Comparison of ENCODE assay signal across 22 cellular contexts in genomic region chr3:171805687-171806086, GRCh38. TPM values are rescaled to one million over a fixed set of nuclear protein-coding genes. Genes with fewer than 3 reads are reported as not detected.
DNase-seq lines count a peak whose midpoint lies in the region; ATAC-seq, FAIRE-seq and TF ChIP-seq lines count a peak whose summit lies in the region.
"Had no signal": no experiment of that assay in that cellular context is flagged by ENCODE, and none has a peak within 500 bp of the region (broad histone marks: within the 10 kb centered on the region; RNA-seq: fewer than 3 reads in every experiment).

No MANE protein-coding gene starts in this region.

- H3K4me3 ChIP-seq in IMR-90 (ENCODE audit: insufficient read depth, low read depth, low read length) (no peak overlapping the region), GM12878 (no peak overlapping the region), hepatocyte (no peak overlapping the region), subcutaneous abdominal adipose tissue (ENCODE audit: low read depth in 1 of 5, low read length in 5 of 5) (no peak overlapping the region)
- H3K4me3 ChIP-seq: BLaER1 had no signal

- peak overlapping the region; percentile 88 for H3K18ac ChIP-seq in IMR-90 (ENCODE audit: low read depth, low read length)

- H3K27me3 ChIP-seq in IMR-90 (ENCODE audit: control insufficient read depth, insufficient read depth, low read length) = no peaks in the 10 kb centered on the region
- no peaks in the 10 kb centered on the region for H3K27me3 ChIP-seq in GM12878 (replicated peaks in 1 of 2; ENCODE audit: control insufficient read depth in 2 of 2, insufficient read depth in 2 of 2, low read length in 1 of 2)
- no peaks in the 10 kb centered on the region for H3K27me3 ChIP-seq in hepatocyte
- no peaks in the 10 kb centered on the region for H3K27me3 ChIP-seq in subcutaneous abdominal adipose tissue (ENCODE audit: control insufficient read depth in 5 of 5, insufficient read depth in 4 of 5, low read length in 5 of 5)
- H3K27me3 ChIP-seq: BLaER1 had no signal

- no peak for DNase-seq in IMR-90
- DNase-seq in GM12878 (ENCODE audit: low read depth, low spot score) = no peak
- DNase-seq in hepatocyte (ENCODE audit: low spot score) = no peak
- no peak for DNase-seq in activated T-helper 1 cell treated with anti-CD3 and anti-CD28 coated beads, Interleukin-12 subunit alpha, Interleukin-12 subunit beta, Interleukin-2, Interleukin-4 antibody, amounts not matched to agents 30 ng/mL and 10 ng/mL and 1 ng/mL, durations not matched to agents 14 hours and 24 hours and 36 hours (ENCODE audit: low spot score)
- DNase-seq: activated CD8-positive, alpha-beta memory T cell treated with anti-CD3 and anti-CD28 coated beads, Interleukin-2, amount 50 U/mL, for 4 hours; activated naive CD4-positive, alpha-beta T cell treated with Interleukin-2 at 50 U/mL for 16 hours; DMS153; glutamatergic neuron; Karpas-422; NCI-H2227 treated with DMSO at 0.1 percent for 48 hours; NK-92 treated with Interleukin-12 subunit alpha and Interleukin-12 subunit beta, amount 100 ng/mL, for 24 hours; nucleus accumbens; stimulated activated naive CD8-positive, alpha-beta T cell treated with anti-CD3 and anti-CD28 coated beads, Interleukin-15, Interleukin-2, amounts not matched to agents 100 U/mL and 50 U/mL, for 24 hours; T-helper 9 cell had no signal

- peak overlapping the region; percentile 75 for H2BK5ac ChIP-seq in IMR-90 (ENCODE audit: low read depth, low read length, poor library complexity, severe bottlenecking)

- peak overlapping the region; percentile 81; the same call in 2 of the 3 replicates for H2BK15ac ChIP-seq in IMR-90 (ENCODE audit: low read depth, low read length)

- no peak overlapping the region for H2AFZ ChIP-seq in IMR-90 (replicated peaks; ENCODE audit: low read length, poor library complexity)
- H2AFZ ChIP-seq in GM12878 (ENCODE audit: control insufficient read depth, low read depth, low read length) = no peak overlapping the region
- H2AFZ ChIP-seq in hepatocyte = no peak overlapping the region

- peak overlapping the region; percentile 40 for H4K5ac ChIP-seq in IMR-90 (ENCODE audit: low read depth, low read length)

- H4K91ac ChIP-seq in IMR-90 (ENCODE audit: insufficient read depth, low read depth, low read length) = peak overlapping the region; percentile 85

- in situ Hi-C loops in IMR-90 (cut with MboI; ENCODE audit: low sequenced_read_pairs) = no loop called here
- in situ Hi-C loops in GM12878 (cut with MboI) = no loop called here

- H3K27ac ChIP-seq in IMR-90 (ENCODE audit: insufficient read depth, low read length) (peak overlapping the region; percentile 64; the same call in 1 of the 2 replicates), GM12878 (ENCODE audit: control insufficient read depth, insufficient read depth) (no peak overlapping the region), hepatocyte (peak overlapping the region; percentile 77), subcutaneous abdominal adipose tissue (ENCODE audit: low read depth, low read length) (peak overlapping the region; percentile 69)
- H3K27ac ChIP-seq: BLaER1 had no signal

- ATAC-seq in IMR-90 (ENCODE audit: low read depth) (no peak), GM12878 (no peak), HG02981 (IDR thresholded peaks at IDR 0.05; ENCODE audit: unreplicated experiment) (no peak), HG03135 (IDR thresholded peaks at IDR 0.05; ENCODE audit: unreplicated experiment) (no peak), HG03432 (IDR thresholded peaks at IDR 0.05; ENCODE audit: unreplicated experiment) (no peak)
- ATAC-seq: stimulated activated naive CD8-positive, alpha-beta T cell treated with anti-CD3 and anti-CD28 coated beads, Interleukin-15, Interleukin-2, amounts not matched to agents 100 U/mL and 50 U/mL, for 24 hours had no signal

- no peaks in the 10 kb centered on the region for H3K9me3 Mint-ChIP-seq in activated T-helper 1 cell treated with anti-CD3 and anti-CD28 coated beads, Interleukin-12 subunit alpha, Interleukin-12 subunit beta, Interleukin-2, Interleukin-4 antibody, amounts not matched to agents 30 ng/mL and 10 ng/mL and 1 ng/mL, durations not matched to agents 14 hours and 24 hours and 36 hours
- H3K9me3 Mint-ChIP-seq: mesothelial cell of epicardium had no signal

- H3K9me3 ChIP-seq in IMR-90 (ENCODE audit: control insufficient read depth, insufficient read depth, low read length) (no peaks in the 10 kb centered on the region), GM12878 (replicated peaks; ENCODE audit: control insufficient read depth, insufficient read depth, low read length) (no peaks in the 10 kb centered on the region), hepatocyte (ENCODE audit: low read depth) (no peaks in the 10 kb centered on the region), subcutaneous abdominal adipose tissue (ENCODE audit: control insufficient read depth in 5 of 5, low read length in 5 of 5) (no peaks in the 10 kb centered on the region)
- H3K9me3 ChIP-seq: BLaER1 had no signal

- TF ChIP-seq CTCF in IMR-90 (conservative IDR thresholded peaks at IDR 0.05; ENCODE audit: low read depth, low read length) = no peak
- no peak for TF ChIP-seq CTCF in GM12878 (IDR thresholded peaks at IDR 0.05 in 2 of 3, conservative IDR thresholded peaks at IDR 0.05 in 1 of 3; ENCODE audit: control insufficient read depth in 2 of 3, extremely low read depth in 1 of 3, insufficient read depth in 1 of 3, low read depth in 3 of 3, low read length in 3 of 3)
- no peak for TF ChIP-seq CTCF in hepatocyte (IDR thresholded peaks at IDR 0.05; ENCODE audit: poor library complexity)

- H3K36me3 ChIP-seq in IMR-90 (ENCODE audit: control insufficient read depth, insufficient read depth, low read length) = no peaks in the 10 kb centered on the region; the same call in 1 of the 2 replicates
- no peaks in the 10 kb centered on the region for H3K36me3 ChIP-seq in GM12878 (ENCODE audit: control insufficient read depth in 2 of 2, insufficient read depth in 2 of 2, low read length in 1 of 2)
- H3K36me3 ChIP-seq in hepatocyte (replicated peaks; ENCODE audit: insufficient read depth, low read depth) = no peaks in the 10 kb centered on the region
- H3K36me3 ChIP-seq in subcutaneous abdominal adipose tissue (ENCODE audit: control insufficient read depth in 5 of 5, insufficient read depth in 5 of 5, low read length in 5 of 5) = no peaks in the 10 kb centered on the region
- H3K36me3 ChIP-seq: BLaER1 had no signal

- intact Hi-C loops in IMR-90 (cut with micrococcal nuclease) (no loop called here), GM12878 (cut with micrococcal nuclease; ENCODE audit: unreplicated experiment) (loop anchor here (5.0 to 10.0 kb wide), 3 partner anchors 341 to 1448 kb away; partner anchors contain the start of genes SKIL and TNIK)
- intact Hi-C loops in activated T-helper 1 cell treated with anti-CD3 and anti-CD28 coated beads, Interleukin-12 subunit alpha, Interleukin-12 subunit beta, Interleukin-2, Interleukin-4 antibody, amounts not matched to agents 30 ng/mL and 10 ng/mL and 1 ng/mL, durations not matched to agents 14 hours and 24 hours and 36 hours (cut with micrococcal nuclease) = no loop called here

- no peaks in the 10 kb centered on the region; the same call in 1 of the 2 replicates for H4K20me1 ChIP-seq in IMR-90 (ENCODE audit: insufficient read depth, low read length)
- no peaks in the 10 kb centered on the region for H4K20me1 ChIP-seq in GM12878 (ENCODE audit: control insufficient read depth, insufficient read depth)
- H4K20me1 ChIP-seq in hepatocyte (ENCODE audit: insufficient read depth, poor library complexity, severe bottlenecking) = no peaks in the 10 kb centered on the region
- H4K20me1 ChIP-seq: BLaER1 had no signal

- 0 out of 2 replicates have a peak overlapping the region, but pooled peaks have one; percentile 50 for H3K14ac ChIP-seq in IMR-90 (replicated peaks; ENCODE audit: low read depth, low read length)

- peaks cover 32% of the 10 kb centered on the region for H3K27me3 Mint-ChIP-seq in activated T-helper 1 cell treated with anti-CD3 and anti-CD28 coated beads, Interleukin-12 subunit alpha, Interleukin-12 subunit beta, Interleukin-2, Interleukin-4 antibody, amounts not matched to agents 30 ng/mL and 10 ng/mL and 1 ng/mL, durations not matched to agents 14 hours and 24 hours and 36 hours (ENCODE audit: insufficient read depth)

- H3K56ac ChIP-seq in IMR-90 (ENCODE audit: extremely low read depth, insufficient read depth, low read length) = no peak overlapping the region

- no peak for TF ChIP-seq EP300 in GM12878 (IDR thresholded peaks at IDR 0.05; ENCODE audit: borderline replicate concordance in 1 of 2, control insufficient read depth in 1 of 2, low read depth in 2 of 2, low read length in 2 of 2)

- H4K8ac ChIP-seq in IMR-90 (ENCODE audit: low read depth in 2 of 2, low read length in 2 of 2) = peak overlapping the region in 1 of 2 experiments; percentile 78; a peak in 2 of 4 replicates

- H3K4me2 ChIP-seq in IMR-90 (ENCODE audit: low read depth, low read length) = peak overlapping the region; percentile 8; the same call in 1 of the 2 replicates
- H3K4me2 ChIP-seq in GM12878 (ENCODE audit: control insufficient read depth, insufficient read depth) = no peak overlapping the region
- peak overlapping the region; percentile 58 for H3K4me2 ChIP-seq in hepatocyte
- H3K4me2 ChIP-seq: BLaER1 had no signal

- dilution Hi-C loops in IMR-90 (cut with HindIII; ENCODE audit: low sequenced_read_pairs, unreplicated experiment) = no loop called here

- peaks cover 9% of the 10 kb centered on the region for H3K9me1 ChIP-seq in IMR-90 (ENCODE audit: insufficient read depth, low read length)

- RAD21 ChIA-PET in GM12878 (lab: Charles Lee; ENCODE audit: unreplicated experiment) = interaction anchor here (1.0 to 8.5 kb wide), 8 partner anchors 9 to 33 kb away, joined by 5 to 117 read pairs (median 22); no protein-coding TSS in a partner anchor

- POLR2A ChIA-PET in IMR-90 (lab: Charles Lee; ENCODE audit: unreplicated experiment) (no interaction called here), GM12878 (lab: Charles Lee) (interaction anchor here (1.3 to 7.2 kb wide), 7 partner anchors 9 to 24 kb away, joined by 3 to 53 read pairs (median 12); no protein-coding TSS in a partner anchor)

- peaks cover 9% of the 10 kb centered on the region for H3K4me1 Mint-ChIP-seq in activated T-helper 1 cell treated with anti-CD3 and anti-CD28 coated beads, Interleukin-12 subunit alpha, Interleukin-12 subunit beta, Interleukin-2, Interleukin-4 antibody, amounts not matched to agents 30 ng/mL and 10 ng/mL and 1 ng/mL, durations not matched to agents 14 hours and 24 hours and 36 hours (ENCODE audit: low read depth)

- H3K79me1 ChIP-seq in IMR-90 (ENCODE audit: low read depth in 1 of 2, low read length in 2 of 2) = peaks cover 24 to 45% of the 10 kb centered on the region in 2 experiments

- peak overlapping the region; percentile 87 for H2BK120ac ChIP-seq in IMR-90 (ENCODE audit: low read depth, low read length)

- no peak overlapping the region for H3K9ac ChIP-seq in IMR-90 (ENCODE audit: low read depth, low read length)
- H3K9ac ChIP-seq in GM12878 (ENCODE audit: control insufficient read depth, insufficient read depth, low read length) = no peak overlapping the region
- no peak overlapping the region for H3K9ac ChIP-seq in subcutaneous abdominal adipose tissue (ENCODE audit: low read length in 5 of 5)
- H3K9ac ChIP-seq: BLaER1 had no signal

- peak overlapping the region; percentile 75 for H3K23ac ChIP-seq in IMR-90 (ENCODE audit: low read depth, low read length)

- FAIRE-seq in GM12878 (lab: Jason Lieb, UNC) = no peak
- FAIRE-seq: islet of Langerhans had no signal

- BruUV-seq in IMR-90 (replicated peaks; lab: Mats Ljungman, UMichigan) = no TSS peak
- BruUV-seq in GM12878 (replicated peaks; lab: Mats Ljungman, UMichigan) = no TSS peak

- SMC1A ChIA-PET in GM12878 (lab: Charles Lee; ENCODE audit: uncharacterized antibody, unreplicated experiment) = interaction anchor here (0.7 to 7.3 kb wide), 12 partner anchors 10 to 296 kb away, joined by 3 to 151 read pairs (median 12); no protein-coding TSS in a partner anchor

- peak overlapping the region; percentile 94 for H3K4ac ChIP-seq in IMR-90 (ENCODE audit: low read depth, low read length)

- TF ChIP-seq POLR2A in IMR-90 (IDR thresholded peaks at IDR 0.05; ENCODE audit: low read depth, low read length) (no peak), GM12878 (IDR thresholded peaks at IDR 0.05; ENCODE audit: low read depth, low read length) (no peak)

- no peak overlapping the region for H3K4me3 Mint-ChIP-seq in activated T-helper 1 cell treated with anti-CD3 and anti-CD28 coated beads, Interleukin-12 subunit alpha, Interleukin-12 subunit beta, Interleukin-2, Interleukin-4 antibody, amounts not matched to agents 30 ng/mL and 10 ng/mL and 1 ng/mL, durations not matched to agents 14 hours and 24 hours and 36 hours
- H3K4me3 Mint-ChIP-seq: mesothelial cell of epicardium had no signal

- no CpG with 5 or more reads among the region's 3 CpGs for WGBS in IMR-90 (ENCODE audit: extremely low coverage in 2 of 2, insufficient read length in 1 of 2), 2 experiments
- WGBS in GM12878 (ENCODE audit: insufficient coverage, insufficient replicate concordance, low lambda C conversion rate, missing lambda C conversion rate) = 3% methylated on average over 3 of the region's 3 CpGs
- WGBS in hepatocyte (ENCODE audit: low lambda C conversion rate, missing lambda C conversion rate) = 57% methylated on average over 3 of the region's 3 CpGs

- H2AK9ac ChIP-seq in IMR-90 (replicated peaks; ENCODE audit: low read depth, low read length, poor library complexity) = no peak overlapping the region

- H3K4me1 ChIP-seq in IMR-90 (ENCODE audit: control insufficient read depth, insufficient read depth, low read length) = peaks cover 25% of the 10 kb centered on the region
- H3K4me1 ChIP-seq in GM12878 (ENCODE audit: control insufficient read depth, insufficient read depth, low read length) = peaks cover 8% of the 10 kb centered on the region; the same call in 1 of the 2 replicates
- H3K4me1 ChIP-seq in hepatocyte (ENCODE audit: insufficient read depth) = peaks cover 36% of the 10 kb centered on the region
- peaks cover 0 to 65% (median 52%) of the 10 kb centered on the region in 5 donors for H3K4me1 ChIP-seq in subcutaneous abdominal adipose tissue (ENCODE audit: control insufficient read depth in 5 of 5, insufficient read depth in 5 of 5, low read length in 5 of 5)

- CTCF ChIA-PET in IMR-90 (lab: Yijun Ruan, JAX) (interaction anchor here (1.2 to 2.2 kb wide), 2 partner anchors 24 to 28 kb away, joined by 3 to 6 read pairs; no protein-coding TSS in a partner anchor), GM12878 (lab: Yijun Ruan, JAX) (interaction anchor here (0.7 to 6.9 kb wide), 7 partner anchors 9 to 30 kb away, joined by 3 to 76 read pairs (median 5); no protein-coding TSS in a partner anchor)

- H2AK5ac ChIP-seq in IMR-90 (ENCODE audit: low read depth, low read length) = peak overlapping the region; percentile 91

- no peak for TF ChIP-seq RAD21 in IMR-90 (IDR thresholded peaks at IDR 0.05; ENCODE audit: low read length)
- no peak for TF ChIP-seq RAD21 in GM12878 (IDR thresholded peaks at IDR 0.05; ENCODE audit: insufficient read depth, low read depth, low read length)

- no peak overlapping the region for H3K27ac Mint-ChIP-seq in activated T-helper 1 cell treated with anti-CD3 and anti-CD28 coated beads, Interleukin-12 subunit alpha, Interleukin-12 subunit beta, Interleukin-2, Interleukin-4 antibody, amounts not matched to agents 30 ng/mL and 10 ng/mL and 1 ng/mL, durations not matched to agents 14 hours and 24 hours and 36 hours

- peaks cover 5% of the 10 kb centered on the region for H3K36me3 Mint-ChIP-seq in activated T-helper 1 cell treated with anti-CD3 and anti-CD28 coated beads, Interleukin-12 subunit alpha, Interleukin-12 subunit beta, Interleukin-2, Interleukin-4 antibody, amounts not matched to agents 30 ng/mL and 10 ng/mL and 1 ng/mL, durations not matched to agents 14 hours and 24 hours and 36 hours (ENCODE audit: low read depth)
- H3K36me3 Mint-ChIP-seq: mesothelial cell of epicardium had no signal

- H2BK20ac ChIP-seq in IMR-90 (ENCODE audit: low read depth, low read length) = peak overlapping the region; percentile 88

- H3K79me2 ChIP-seq in GM12878 (ENCODE audit: control insufficient read depth, insufficient read depth, low read length) (peaks cover 11% of the 10 kb centered on the region), hepatocyte (peaks cover 60% of the 10 kb centered on the region)

- H3K9me2 ChIP-seq in hepatocyte (replicated peaks; ENCODE audit: insufficient read depth) = no peaks in the 10 kb centered on the region

RNA-seq across cellular contexts. Expression of gene PLD1, which starts 4.6 kb away (rescaled TPM):
- total RNA-seq in IMR-90 (2012; rRNA removed) = 9.2 and 9.7 TPM in 2 replicates
- polyA plus RNA-seq in IMR-90 (2012; rRNA removed) = 2.6 and 3.3 TPM in 2 replicates
- 1.3 and 1.5 TPM in 2 replicates for polyA plus RNA-seq in IMR-90 (2012; cell fraction: cytosol; rRNA removed)
- polyA plus RNA-seq in IMR-90 (2012; cell fraction: nucleus; rRNA removed; ENCODE audit: low replicate concordance) = 2.7 and 23.1 TPM in 2 replicates
- 526 and 546 TPM in 2 replicates for total RNA-seq in GM12878 (2013; cell fraction: nucleolus; rRNA removed)
- 3.2 and 4.4 TPM in 2 replicates for total RNA-seq in GM12878 (2014; rRNA removed)
- total RNA-seq in GM12878 (2014; rRNA removed; fragmentation: Illumina TruSeq; extraction: Trizol) = 3.8 and 5.1 TPM in 2 replicates
- total RNA-seq in GM12878 (2021) = 7.5 and 7.8 TPM in 2 replicates
- 2.0 TPM for polyA plus RNA-seq in GM12878 (2011; ENCODE audit: low read depth)
- polyA plus RNA-seq in GM12878 (2011; rRNA removed) = 108 and 130 TPM in 2 replicates
- polyA plus RNA-seq in GM12878 (2011; cell fraction: cytosol; rRNA removed) = 53.4 and 59.3 TPM in 2 replicates
- polyA plus RNA-seq in GM12878 (2011; cell fraction: nucleus; rRNA removed) = 108 and 131 TPM in 2 replicates
- 1.2 and 2.7 TPM in 2 replicates for polyA plus RNA-seq in GM12878 (2012)
- 3.4 and 6.5 TPM in 2 replicates for polyA plus RNA-seq in GM12878 (2014; fragmentation: Illumina TruSeq; extraction: Trizol)
- 1 to 10 TPM; 3.1 to 3.4 TPM for polyA plus RNA-seq in GM12878 (2014; fragmentation: Nextera tagmentation; extraction: Ambion mirVana)
- 2.4 and 2.9 TPM in 2 replicates for polyA plus RNA-seq in GM12878 (2014; rRNA removed)
- polyA plus RNA-seq in GM12878 (2016; fragmentation: Nextera tagmentation; extraction: Ambion mirVana) = 1 to 10 TPM; 4.3 to 5.8 TPM
- 228 and 285 TPM in 2 replicates for polyA minus RNA-seq in GM12878 (2011; rRNA and poly(A)+ RNA removed)
- polyA minus RNA-seq in GM12878 (2011; cell fraction: cytosol; rRNA and poly(A)+ RNA removed) = 42.9 and 75.5 TPM in 2 replicates
- polyA minus RNA-seq in GM12878 (2011; cell fraction: nucleus; rRNA and poly(A)+ RNA removed) = 205 and 292 TPM in 2 replicates
- 63.3 and 71.1 TPM in 2 replicates for total RNA-seq in hepatocyte
- polyA plus RNA-seq in hepatocyte = 29.4 and 42.1 TPM in 2 replicates
- 0.15 and 0.29 TPM in 2 replicates for total RNA-seq in activated T-helper 1 cell treated with anti-CD3 and anti-CD28 coated beads, Interleukin-12 subunit alpha, Interleukin-12 subunit beta, Interleukin-2, Interleukin-4 antibody, amounts not matched to agents 30 ng/mL and 10 ng/mL and 1 ng/mL, durations not matched to agents 14 hours and 24 hours and 36 hours

RNA-seq across cellular contexts. Expression of gene TMEM212, which starts 37.5 kb away (rescaled TPM):
- total RNA-seq in IMR-90 (2012; rRNA removed) = not detected in 2 replicates
- polyA plus RNA-seq in IMR-90 (2012; rRNA removed) = not detected in 2 replicates
- not detected in 2 replicates for polyA plus RNA-seq in IMR-90 (2012; cell fraction: cytosol; rRNA removed)
- not detected in 2 replicates for polyA plus RNA-seq in IMR-90 (2012; cell fraction: nucleus; rRNA removed; ENCODE audit: low replicate concordance)
- total RNA-seq in GM12878 (2013; cell fraction: nucleolus; rRNA removed) = not detected in 2 replicates
- not detected in 2 replicates for total RNA-seq in GM12878 (2014; rRNA removed)
- not detected in 2 replicates for total RNA-seq in GM12878 (2014; rRNA removed; fragmentation: Illumina TruSeq; extraction: Trizol)
- total RNA-seq in GM12878 (2021) = not detected in 2 replicates
- not detected for polyA plus RNA-seq in GM12878 (2011; ENCODE audit: low read depth)
- polyA plus RNA-seq in GM12878 (2011; rRNA removed) = 0.35 TPM in 1 of 2 replicates, not detected in the other
- polyA plus RNA-seq in GM12878 (2011; cell fraction: cytosol; rRNA removed) = not detected in 2 replicates
- not detected in 2 replicates for polyA plus RNA-seq in GM12878 (2011; cell fraction: nucleus; rRNA removed)
- not detected in 2 replicates for polyA plus RNA-seq in GM12878 (2012)
- not detected in 2 replicates for polyA plus RNA-seq in GM12878 (2014; fragmentation: Illumina TruSeq; extraction: Trizol)
- polyA plus RNA-seq in GM12878 (2014; fragmentation: Nextera tagmentation; extraction: Ambion mirVana) = not detected
- not detected in 2 replicates for polyA plus RNA-seq in GM12878 (2014; rRNA removed)
- not detected for polyA plus RNA-seq in GM12878 (2016; fragmentation: Nextera tagmentation; extraction: Ambion mirVana)
- not detected in 2 replicates for polyA minus RNA-seq in GM12878 (2011; rRNA and poly(A)+ RNA removed)
- polyA minus RNA-seq in GM12878 (2011; cell fraction: cytosol; rRNA and poly(A)+ RNA removed) = not detected in 2 replicates
- not detected in 2 replicates for polyA minus RNA-seq in GM12878 (2011; cell fraction: nucleus; rRNA and poly(A)+ RNA removed)
- total RNA-seq in hepatocyte = not detected in 2 replicates
- not detected in 2 replicates for polyA plus RNA-seq in hepatocyte
- total RNA-seq in activated T-helper 1 cell treated with anti-CD3 and anti-CD28 coated beads, Interleukin-12 subunit alpha, Interleukin-12 subunit beta, Interleukin-2, Interleukin-4 antibody, amounts not matched to agents 30 ng/mL and 10 ng/mL and 1 ng/mL, durations not matched to agents 14 hours and 24 hours and 36 hours = not detected in 2 replicates
- total RNA-seq: mesothelial cell of epicardium, SK-MEL-5 had no signal
